ENCODE assay signal across 22 cellular contexts in the genomic region with DNA sequence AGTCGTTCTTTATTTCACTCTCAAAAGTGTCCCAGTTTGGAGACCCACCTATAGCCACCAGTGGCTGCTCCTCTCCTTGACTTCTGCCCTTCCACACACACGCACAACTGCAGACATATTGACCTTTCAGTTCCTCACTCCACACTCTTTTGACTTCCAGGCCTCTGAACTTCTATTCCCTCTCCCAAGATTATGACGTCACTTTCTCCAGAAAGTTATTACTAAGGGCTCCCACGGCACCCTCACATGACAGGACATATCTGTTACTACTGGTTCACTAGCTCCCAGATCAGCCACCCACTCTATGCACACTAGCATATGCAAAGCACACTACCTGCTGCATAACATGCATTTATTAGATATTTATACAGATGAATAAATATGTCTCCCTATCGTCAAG.
"Had no signal": no experiment of that assay in that cellular context is flagged by ENCODE, and none has a peak within 500 bp of the region (broad histone marks: within the 10 kb centered on the region; RNA-seq: fewer than 3 reads in every experiment).

No MANE protein-coding gene starts in this region.

- H3K27me3 Mint-ChIP-seq: T-helper 17 cell had no signal

- H3K27ac Mint-ChIP-seq: T-helper 17 cell had no signal

- H3K27ac ChIP-seq: HL-60, SJSA1 had no signal

- DNase-seq: Karpas-422, KG1, MM.1S, NCI-H1092 treated with DMSO at 0.1 percent for 48 hours, NCI-H1436, NCI-H187, NCI-H2029 treated with DMSO at 0.1 percent for 48 hours, NCI-H2171 treated with DMSO at 0.1 percent for 48 hours, NCI-H345, NCI-H446 treated with DMSO at 0.1 percent for 48 hours, NCI-H510A treated with DMSO at 0.1 percent for 48 hours, NCI-H526 treated with DMSO at 0.1 percent for 48 hours, NCI-H774, PC-3, Right ventricle myocardium superior, SIG-M5, T-helper 1 cell, T-helper 17 cell had no signal

- ATAC-seq: Panc1, PC-3, SK-N-SH treated with all-trans-retinoic acid at 6 μM for 48 hours, T-helper 17 cell had no signal

- H3K36me3 ChIP-seq: SJSA1 had no signal

- H3K9me3 ChIP-seq: SJSA1 had no signal

- H3K27me3 ChIP-seq: SJSA1 had no signal

- H3K4me1 ChIP-seq: SJSA1 had no signal

- H3K4me3 ChIP-seq: SJSA1 had no signal

- H3K4me3 Mint-ChIP-seq: T-helper 17 cell had no signal
